ENCODE assay signal across 12 cellular contexts in the genomic region with DNA sequence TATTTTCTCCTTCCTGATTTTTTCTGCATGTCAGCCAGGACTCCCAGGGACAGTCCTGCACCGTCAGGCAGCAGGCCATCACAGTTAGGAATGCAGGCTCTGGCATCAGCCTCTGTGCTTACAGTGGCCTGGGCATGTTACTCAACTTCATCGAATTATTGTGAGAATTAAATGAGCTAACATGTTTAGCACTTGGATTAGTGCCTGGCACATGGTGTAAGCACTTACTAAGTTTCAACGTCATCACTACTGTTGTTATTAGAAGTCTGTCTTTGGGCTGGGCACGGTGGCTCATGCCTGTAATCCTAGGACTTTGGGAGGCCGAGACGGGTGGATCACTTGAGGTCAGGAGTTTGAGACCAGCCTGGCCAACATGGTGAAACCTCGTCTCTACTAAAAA. TPM values are rescaled to one million over a fixed set of nuclear protein-coding genes. Genes with fewer than 3 reads are reported as not detected.
DNase-seq lines count a peak whose midpoint lies in the region; ATAC-seq and TF ChIP-seq lines count a peak whose summit lies in the region.
"Had no signal": no experiment of that assay in that cellular context is flagged by ENCODE, and none has a peak within 500 bp of the region (broad histone marks: within the 10 kb centered on the region; RNA-seq: fewer than 3 reads in every experiment).

No MANE protein-coding gene starts in this region.

- H3K9me3 ChIP-seq in esophagus (ENCODE audit: control insufficient read depth in 2 of 2, insufficient read depth in 1 of 2, low read depth in 1 of 2, low read length in 1 of 2) = no peaks in the 10 kb centered on the region
- H3K9me3 ChIP-seq in lung (ENCODE audit: control insufficient read depth in 2 of 2, insufficient read depth in 1 of 2, low read length in 1 of 2) = no peaks in the 10 kb centered on the region

- peaks cover 3 to 6% of the 10 kb centered on the region in 2 donors for H3K4me1 ChIP-seq in esophagus (ENCODE audit: control insufficient read depth in 2 of 2, insufficient read depth in 2 of 2, low read length in 1 of 2)
- H3K4me1 ChIP-seq in lung (ENCODE audit: control insufficient read depth in 2 of 2, insufficient read depth in 2 of 2, low read length in 2 of 2) = no peaks in the 10 kb centered on the region
- H3K4me1 ChIP-seq in urinary bladder (ENCODE audit: insufficient read depth) = no peaks in the 10 kb centered on the region

- H3K4me3 ChIP-seq in esophagus (ENCODE audit: low read depth in 1 of 2, low read length in 2 of 2) (no peak overlapping the region), lung (no peak overlapping the region), urinary bladder (ENCODE audit: low read depth, low read length) (no peak overlapping the region)

- no peaks in the 10 kb centered on the region for H3K36me3 ChIP-seq in esophagus (ENCODE audit: control insufficient read depth in 2 of 2, insufficient read depth in 2 of 2, low read length in 1 of 2)
- H3K36me3 ChIP-seq in lung (ENCODE audit: control insufficient read depth in 2 of 2, insufficient read depth in 2 of 2, low read length in 2 of 2) = peaks cover 11 to 13% of the 10 kb centered on the region in 2 donors
- peaks cover 2% of the 10 kb centered on the region for H3K36me3 ChIP-seq in urinary bladder (ENCODE audit: insufficient read depth)

- TF ChIP-seq CTCF in lung (IDR thresholded peaks at IDR 0.05; ENCODE audit: control extremely low read depth, extremely low read depth) = no peak

- H3K27me3 ChIP-seq in esophagus (ENCODE audit: control insufficient read depth in 1 of 2, insufficient read depth in 2 of 2, low read length in 2 of 2) (no peaks in the 10 kb centered on the region), lung (ENCODE audit: control insufficient read depth, insufficient read depth) (no peaks in the 10 kb centered on the region)

- no peaks in the 10 kb centered on the region for H3K9me3 Mint-ChIP-seq in T-cell
- H3K9me3 Mint-ChIP-seq: activated naive CD8-positive, alpha-beta T cell treated with anti-CD3 and anti-CD28 coated beads, Interleukin-2, amount 50 U/mL, for 24 hours; endodermal cell had no signal

- no peak overlapping the region for H3K4me3 Mint-ChIP-seq in T-cell
- H3K4me3 Mint-ChIP-seq: activated naive CD8-positive, alpha-beta T cell treated with anti-CD3 and anti-CD28 coated beads, Interleukin-2, amount 50 U/mL, for 24 hours; endodermal cell had no signal

- H3K27me3 Mint-ChIP-seq in T-cell = no peaks in the 10 kb centered on the region
- H3K27me3 Mint-ChIP-seq: activated naive CD8-positive, alpha-beta T cell treated with anti-CD3 and anti-CD28 coated beads, Interleukin-2, amount 50 U/mL, for 24 hours had no signal

- POLR2A ChIA-PET in T-cell (lab: Charles Lee) = no interaction called here

- CTCF ChIA-PET in T-cell (lab: Charles Lee) = no interaction called here

- no peak overlapping the region for H3K27ac Mint-ChIP-seq in T-cell
- H3K27ac Mint-ChIP-seq: activated naive CD8-positive, alpha-beta T cell treated with anti-CD3 and anti-CD28 coated beads, Interleukin-2, amount 50 U/mL, for 24 hours had no signal

- 41 to 51% methylated on average over 7 of the region's 7 CpGs for WGBS in esophagus, 2 donors
- 82 to 90% methylated on average over 7 of the region's 7 CpGs for WGBS in lung, 2 donors
- WGBS in urinary bladder = 53% methylated on average over 7 of the region's 7 CpGs

- ATAC-seq in lung (ENCODE audit: insufficient read depth, low FRiP score) = peak; percentile 47
- ATAC-seq in T-cell (replicated peaks in 1 of 4) = no peak
- ATAC-seq: activated naive CD8-positive, alpha-beta T cell treated with anti-CD3 and anti-CD28 coated beads, Interleukin-2, amount 50 U/mL, for 24 hours had no signal

- H3K4me1 Mint-ChIP-seq in T-cell = peaks cover 0 to 5% (median 2%) of the 10 kb centered on the region in 3 donors
- H3K4me1 Mint-ChIP-seq: activated naive CD8-positive, alpha-beta T cell treated with anti-CD3 and anti-CD28 coated beads, Interleukin-2, amount 50 U/mL, for 24 hours had no signal

- H3K27ac ChIP-seq in esophagus (ENCODE audit: low read depth in 2 of 2, low read length in 1 of 2) (peak overlapping the region; percentile 37 to 85), lung (ENCODE audit: low read depth in 1 of 2, low read length in 1 of 2) (peak overlapping the region in 1 of 2 donors; percentile 24), urinary bladder (ENCODE audit: low read depth) (peak overlapping the region; percentile 44)

- peak; percentile 89 for DNase-seq in LHCN-M2 (ENCODE audit: low read depth)
- no peak for DNase-seq in lung (ENCODE audit: low spot score)
- DNase-seq in SW 1271 (lab: John Stamatoyannopoulos, UW) = no peak
- DNase-seq in hepatic stellate cell (ENCODE audit: low spot score) = no peak
- no peak for DNase-seq in T-cell
- DNase-seq: activated naive CD8-positive, alpha-beta T cell treated with anti-CD3 and anti-CD28 coated beads, Interleukin-2, amount 50 U/mL, for 24 hours; endodermal cell; kidney glomerular epithelial cell; NCI-H187 treated with DMSO at 0.1 percent for 48 hours; T-helper 9 cell had no signal

- peaks cover 9% of the 10 kb centered on the region for H3K36me3 Mint-ChIP-seq in T-cell

RNA-seq across cellular contexts. Expression of gene SCCPDH, which starts 45.1 kb away (rescaled TPM):
- total RNA-seq in LHCN-M2 (2014; rRNA removed) = 61.3 and 67.6 TPM in 2 replicates
- 36.1 TPM for polyA plus RNA-seq in LHCN-M2 (2012)
- polyA plus RNA-seq in esophagus = 1 to 10 TPM; 1.2 to 3.6 TPM
- total RNA-seq in lung = 10 to 100 TPM; 28.6 to 34.0 TPM
- polyA plus RNA-seq in lung = 10 to 100 TPM; 14.2 to 21.0 TPM
- 80.2 TPM for total RNA-seq in urinary bladder
- 35.2 TPM for polyA plus RNA-seq in urinary bladder
- 1 to 10 TPM; 3.7 to 6.2 (median 4.5) TPM for total RNA-seq in T-cell
